Comparison of ENCODE assay signal across 29 cellular contexts in genomic region chr5:6943197-6943596, GRCh38.
"Had no signal": no experiment of that assay in that cellular context is flagged by ENCODE, and none has a peak within 500 bp of the region (broad histone marks: within the 10 kb centered on the region; RNA-seq: fewer than 3 reads in every experiment).

No MANE protein-coding gene starts in this region.

- H3K4me3 ChIP-seq: dorsolateral prefrontal cortex, esophagus muscularis mucosa, gastroesophageal sphincter, heart left ventricle, hepatocyte, left lung, mucosa of descending colon, prostate gland, right atrium auricular region, skin epidermis, thoracic aorta, tibial nerve, upper lobe of right lung, vagina had no signal

- H3K9ac ChIP-seq: parathyroid adenoma had no signal

- DNase-seq: dorsolateral prefrontal cortex; effector CD8-positive, alpha-beta T cell; foreskin keratinocyte; heart left ventricle; kidney; left lung; mesenchymal stem cell; mucosa of descending colon; naive thymus-derived CD4-positive, alpha-beta T cell; stimulated activated CD4-positive, alpha-beta T cell treated with anti-CD3 and anti-CD28 coated beads, Interleukin-15, amount 100 ng/mL, for 24 hours; stimulated activated CD4-positive, alpha-beta T cell treated with anti-CD3 and anti-CD28 coated beads, Interleukin-2, amount 100 ng/mL, for 48 hours; stimulated activated naive B cell treated with anti-CD40 and anti-IgM and Interleukin-4, amounts not matched to agents 10 μg/mL and 1 μg/mL and 100 μg/mL, for 72 hours; upper lobe of right lung had no signal

- H2AFZ ChIP-seq: hepatocyte, parathyroid adenoma had no signal

- H3K4me1 Mint-ChIP-seq: mesothelial cell of epicardium; naive thymus-derived CD4-positive, alpha-beta T cell; nephron; stimulated activated naive B cell treated with anti-CD40 and anti-IgM and Interleukin-4, amounts not matched to agents 10 μg/mL and 1 μg/mL and 100 μg/mL, for 72 hours had no signal

- H3K79me2 ChIP-seq: hepatocyte, parathyroid adenoma had no signal

- H3K4me2 ChIP-seq: hepatocyte had no signal

- H3K4me1 ChIP-seq: esophagus muscularis mucosa, foreskin keratinocyte, gastroesophageal sphincter, heart left ventricle, left lung, parathyroid adenoma, prostate gland, right atrium auricular region, tibial nerve, upper lobe of right lung, vagina had no signal

- H3K27ac Mint-ChIP-seq: mesothelial cell of epicardium; naive thymus-derived CD4-positive, alpha-beta T cell; nephron; stimulated activated naive B cell treated with anti-CD40 and anti-IgM and Interleukin-4, amounts not matched to agents 10 μg/mL and 1 μg/mL and 100 μg/mL, for 72 hours; stimulated activated naive CD8-positive, alpha-beta T cell treated with anti-CD3 and anti-CD28 coated beads, Interleukin-15, Interleukin-2, amounts not matched to agents 100 ng/mL and 50 ng/mL, for 24 hours had no signal

- H3K36me3 ChIP-seq: esophagus muscularis mucosa, gastroesophageal sphincter, heart left ventricle, left lung, neutrophil, prostate gland, right atrium auricular region, thoracic aorta, tibial nerve, upper lobe of right lung, vagina had no signal

- H3K27ac ChIP-seq: dorsolateral prefrontal cortex, esophagus muscularis mucosa, foreskin keratinocyte, gastroesophageal sphincter, heart left ventricle, hepatocyte, left lung, neutrophil, parathyroid adenoma, prostate gland, right atrium auricular region, skin epidermis, thoracic aorta, tibial nerve, upper lobe of right lung, vagina had no signal

- FAIRE-seq: colon, endothelial cell of umbilical vein, kidney had no signal

- H3K9me3 Mint-ChIP-seq: mesothelial cell of epicardium; nephron; stimulated activated naive CD8-positive, alpha-beta T cell treated with anti-CD3 and anti-CD28 coated beads, Interleukin-15, Interleukin-2, amounts not matched to agents 100 ng/mL and 50 ng/mL, for 24 hours had no signal

- H3K4me3 Mint-ChIP-seq: mesothelial cell of epicardium; naive thymus-derived CD4-positive, alpha-beta T cell; nephron; stimulated activated naive B cell treated with anti-CD40 and anti-IgM and Interleukin-4, amounts not matched to agents 10 μg/mL and 1 μg/mL and 100 μg/mL, for 72 hours; stimulated activated naive CD8-positive, alpha-beta T cell treated with anti-CD3 and anti-CD28 coated beads, Interleukin-15, Interleukin-2, amounts not matched to agents 100 ng/mL and 50 ng/mL, for 24 hours had no signal

- H3K9me3 ChIP-seq: esophagus muscularis mucosa, gastroesophageal sphincter, heart left ventricle, left lung, mucosa of descending colon, neutrophil, prostate gland, right atrium auricular region, thoracic aorta, tibial nerve, upper lobe of right lung, vagina had no signal

- H3K27me3 ChIP-seq: foreskin keratinocyte, heart left ventricle, hepatocyte, left lung, neutrophil, right atrium auricular region, tibial nerve, upper lobe of right lung, vagina had no signal

- ATAC-seq: foreskin keratinocyte; gastroesophageal sphincter; heart left ventricle; left lung; mucosa of descending colon; naive thymus-derived CD4-positive, alpha-beta T cell; stimulated activated naive B cell treated with anti-CD40 and anti-IgM and Interleukin-4, amounts not matched to agents 10 μg/mL and 1 μg/mL and 100 μg/mL, for 72 hours; upper lobe of right lung had no signal

- H3K36me3 Mint-ChIP-seq: mesothelial cell of epicardium; naive thymus-derived CD4-positive, alpha-beta T cell; stimulated activated naive B cell treated with anti-CD40 and anti-IgM and Interleukin-4, amounts not matched to agents 10 μg/mL and 1 μg/mL and 100 μg/mL, for 72 hours had no signal
